Comparison of ENCODE assay signal across 8 cellular contexts in genomic region chr21:15064576-15065380, GRCh38. TPM values are rescaled to one million over a fixed set of nuclear protein-coding genes. Genes with fewer than 3 reads are reported as not detected.
A peak's percentile ranks its signal among the peaks of the same experiment; 100 is the strongest.
DNase-seq lines count a peak whose midpoint lies in the region; ATAC-seq, FAIRE-seq and TF ChIP-seq lines count a peak whose summit lies in the region.

A gene with protein sequence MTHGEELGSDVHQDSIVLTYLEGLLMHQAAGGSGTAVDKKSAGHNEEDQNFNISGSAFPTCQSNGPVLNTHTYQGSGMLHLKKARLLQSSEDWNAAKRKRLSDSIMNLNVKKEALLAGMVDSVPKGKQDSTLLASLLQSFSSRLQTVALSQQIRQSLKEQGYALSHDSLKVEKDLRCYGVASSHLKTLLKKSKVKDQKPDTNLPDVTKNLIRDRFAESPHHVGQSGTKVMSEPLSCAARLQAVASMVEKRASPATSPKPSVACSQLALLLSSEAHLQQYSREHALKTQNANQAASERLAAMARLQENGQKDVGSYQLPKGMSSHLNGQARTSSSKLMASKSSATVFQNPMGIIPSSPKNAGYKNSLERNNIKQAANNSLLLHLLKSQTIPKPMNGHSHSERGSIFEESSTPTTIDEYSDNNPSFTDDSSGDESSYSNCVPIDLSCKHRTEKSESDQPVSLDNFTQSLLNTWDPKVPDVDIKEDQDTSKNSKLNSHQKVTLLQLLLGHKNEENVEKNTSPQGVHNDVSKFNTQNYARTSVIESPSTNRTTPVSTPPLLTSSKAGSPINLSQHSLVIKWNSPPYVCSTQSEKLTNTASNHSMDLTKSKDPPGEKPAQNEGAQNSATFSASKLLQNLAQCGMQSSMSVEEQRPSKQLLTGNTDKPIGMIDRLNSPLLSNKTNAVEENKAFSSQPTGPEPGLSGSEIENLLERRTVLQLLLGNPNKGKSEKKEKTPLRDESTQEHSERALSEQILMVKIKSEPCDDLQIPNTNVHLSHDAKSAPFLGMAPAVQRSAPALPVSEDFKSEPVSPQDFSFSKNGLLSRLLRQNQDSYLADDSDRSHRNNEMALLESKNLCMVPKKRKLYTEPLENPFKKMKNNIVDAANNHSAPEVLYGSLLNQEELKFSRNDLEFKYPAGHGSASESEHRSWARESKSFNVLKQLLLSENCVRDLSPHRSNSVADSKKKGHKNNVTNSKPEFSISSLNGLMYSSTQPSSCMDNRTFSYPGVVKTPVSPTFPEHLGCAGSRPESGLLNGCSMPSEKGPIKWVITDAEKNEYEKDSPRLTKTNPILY (N-terminal part only) (minus strand): TSS chr21:15065000. CDS start chr21:14968192, 96,808 bp downstream.

- H4K20me1 ChIP-seq in osteoblast (ENCODE audit: insufficient read depth, low read length): peaks cover 10% of the 10 kb centered on the region

- peak within 1 kb of the TSS; percentile 46 for H3K4me3 ChIP-seq in Jurkat, Clone E6-1 (ENCODE audit: low read length)
- peak within 1 kb of the TSS; percentile 74 for H3K4me3 ChIP-seq in osteoblast (ENCODE audit: insufficient read depth, low read length)

- peak; percentile 69 for ATAC-seq in GM21576 (IDR thresholded peaks at IDR 0.05; ENCODE audit: unreplicated experiment)

- H3K9me3 ChIP-seq in osteoblast (ENCODE audit: low read depth, low read length): no peaks in the 10 kb centered on the region

- no peaks in the 10 kb centered on the region for H3K27me3 ChIP-seq in osteoblast (ENCODE audit: insufficient read depth, low read length)

- no peaks in the 10 kb centered on the region for H3K27me3 Mint-ChIP-seq in activated naive CD8-positive, alpha-beta T cell treated with anti-CD3 and anti-CD28 coated beads for 36 hours

- peaks cover 46% of the 10 kb centered on the region for H3K79me2 ChIP-seq in osteoblast (ENCODE audit: insufficient read depth, low read length)

- H3K4me1 ChIP-seq in osteoblast (ENCODE audit: insufficient read depth, low read length): peaks cover 24% of the 10 kb centered on the region

- H3K4me2 ChIP-seq in osteoblast (ENCODE audit: insufficient read depth, low read length): peak within 1 kb of the TSS; percentile 92

- peak within 1 kb of the TSS; percentile 94 for H2AFZ ChIP-seq in osteoblast (ENCODE audit: low read length)

- peaks cover 8% of the 10 kb centered on the region for H3K36me3 Mint-ChIP-seq in activated naive CD8-positive, alpha-beta T cell treated with anti-CD3 and anti-CD28 coated beads for 36 hours

- TF ChIP-seq CTCF in D721Med (IDR thresholded peaks at IDR 0.05; ENCODE audit: insufficient read depth, missing control alignments): no peak
- TF ChIP-seq CTCF in osteoblast (IDR thresholded peaks at IDR 0.05; ENCODE audit: extremely low read depth, low read depth, low read length): no peak

- DNase-seq in D721Med (ENCODE audit: insufficient read length, low spot score) (peak; percentile 33), SKM-1 treated with dmso at 0.1 percent for 144 hours (lab: John Stamatoyannopoulos, UW; ENCODE audit: unreplicated experiment) (peak; percentile 91), glomerular visceral epithelial cell (ENCODE audit: extremely low spot score) (peak; percentile 92), osteoblast (ENCODE audit: insufficient read length, low spot score, missing footprints) (peak; percentile 98)
- no peak for DNase-seq in Jurkat, Clone E6-1 (ENCODE audit: low read depth, low spot score)
- peak; percentile 85 for DNase-seq in activated naive CD8-positive, alpha-beta T cell treated with anti-CD3 and anti-CD28 coated beads for 36 hours

- no peak for FAIRE-seq in D721Med (lab: Jason Lieb, UNC)

- no peaks in the 10 kb centered on the region for H3K9me3 Mint-ChIP-seq in activated naive CD8-positive, alpha-beta T cell treated with anti-CD3 and anti-CD28 coated beads for 36 hours

- peak within 1 kb of the TSS; percentile 99 for H3K27ac Mint-ChIP-seq in activated naive CD8-positive, alpha-beta T cell treated with anti-CD3 and anti-CD28 coated beads for 36 hours

- H3K36me3 ChIP-seq in osteoblast (ENCODE audit: insufficient read depth, low read length): no peaks in the 10 kb centered on the region

- H3K27ac ChIP-seq in osteoblast (ENCODE audit: low read depth, low read length) (peak within 1 kb of the TSS; percentile 71), temporal lobe (ENCODE audit: low read depth, low read length) (peak within 1 kb of the TSS; percentile 80)

- H3K4me1 Mint-ChIP-seq in activated naive CD8-positive, alpha-beta T cell treated with anti-CD3 and anti-CD28 coated beads for 36 hours: peaks cover 41% of the 10 kb centered on the region

- H3K4me3 Mint-ChIP-seq in activated naive CD8-positive, alpha-beta T cell treated with anti-CD3 and anti-CD28 coated beads for 36 hours: peak within 1 kb of the TSS; percentile 97

RNA-seq across cellular contexts. Expression of the gene that starts here (rescaled TPM):
- polyA plus RNA-seq in Jurkat, Clone E6-1 (2012; ENCODE audit: insufficient read depth, insufficient read length): 2.7 TPM
- 10 to 100 TPM; 26.0 to 28.3 TPM for total RNA-seq in activated naive CD8-positive, alpha-beta T cell treated with anti-CD3 and anti-CD28 coated beads for 36 hours
- total RNA-seq in osteoblast (32.1 and 32.6 TPM in 2 replicates), temporal lobe (65.4 TPM)
